Comparison of ENCODE assay signal across 1 cellular context in the genomic region with DNA sequence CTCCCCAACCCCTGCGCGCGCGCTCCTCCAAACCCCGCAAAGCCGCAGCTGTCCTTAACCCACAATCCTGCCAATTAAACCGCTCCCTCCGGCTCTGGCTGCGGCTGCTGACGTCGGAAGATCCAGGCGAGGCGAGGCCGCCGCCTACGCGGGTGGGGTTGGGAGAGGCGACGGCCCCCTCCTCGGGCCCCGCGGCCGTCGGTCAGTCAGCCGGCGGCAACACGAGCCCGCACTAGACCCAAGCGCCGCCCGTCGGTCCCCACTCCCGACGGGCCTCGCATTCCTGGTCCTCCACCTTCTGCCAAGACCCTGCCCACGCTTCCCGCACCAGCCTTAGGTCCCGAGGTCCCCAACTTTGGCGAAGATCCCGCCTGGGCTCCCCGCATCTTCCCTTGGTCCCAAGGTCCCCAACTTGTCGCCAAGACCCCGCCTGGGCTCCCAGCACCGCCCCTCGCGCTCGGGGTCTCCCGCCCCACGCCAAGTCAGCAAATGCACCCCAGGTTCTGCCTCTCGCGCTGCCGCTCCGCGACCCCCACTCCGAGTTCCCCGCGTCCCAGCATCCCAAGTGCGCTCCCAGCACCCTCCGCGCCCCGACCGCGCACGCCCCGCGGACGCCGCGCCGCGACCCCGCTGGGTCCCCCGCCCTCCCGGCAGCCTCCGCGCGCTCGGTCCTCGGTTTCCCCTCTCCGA.
A peak's percentile ranks its signal among the peaks of the same experiment; 100 is the strongest.
TF ChIP-seq lines count a peak whose summit lies in the region.

No MANE protein-coding gene starts in this region.

TF ChIP-seq in HEK293, 187 proteins besides CTCF, POLR2A, EP300 and RAD21 (continued from another document and continues in another):
- TF ChIP-seq, protein P1, sequence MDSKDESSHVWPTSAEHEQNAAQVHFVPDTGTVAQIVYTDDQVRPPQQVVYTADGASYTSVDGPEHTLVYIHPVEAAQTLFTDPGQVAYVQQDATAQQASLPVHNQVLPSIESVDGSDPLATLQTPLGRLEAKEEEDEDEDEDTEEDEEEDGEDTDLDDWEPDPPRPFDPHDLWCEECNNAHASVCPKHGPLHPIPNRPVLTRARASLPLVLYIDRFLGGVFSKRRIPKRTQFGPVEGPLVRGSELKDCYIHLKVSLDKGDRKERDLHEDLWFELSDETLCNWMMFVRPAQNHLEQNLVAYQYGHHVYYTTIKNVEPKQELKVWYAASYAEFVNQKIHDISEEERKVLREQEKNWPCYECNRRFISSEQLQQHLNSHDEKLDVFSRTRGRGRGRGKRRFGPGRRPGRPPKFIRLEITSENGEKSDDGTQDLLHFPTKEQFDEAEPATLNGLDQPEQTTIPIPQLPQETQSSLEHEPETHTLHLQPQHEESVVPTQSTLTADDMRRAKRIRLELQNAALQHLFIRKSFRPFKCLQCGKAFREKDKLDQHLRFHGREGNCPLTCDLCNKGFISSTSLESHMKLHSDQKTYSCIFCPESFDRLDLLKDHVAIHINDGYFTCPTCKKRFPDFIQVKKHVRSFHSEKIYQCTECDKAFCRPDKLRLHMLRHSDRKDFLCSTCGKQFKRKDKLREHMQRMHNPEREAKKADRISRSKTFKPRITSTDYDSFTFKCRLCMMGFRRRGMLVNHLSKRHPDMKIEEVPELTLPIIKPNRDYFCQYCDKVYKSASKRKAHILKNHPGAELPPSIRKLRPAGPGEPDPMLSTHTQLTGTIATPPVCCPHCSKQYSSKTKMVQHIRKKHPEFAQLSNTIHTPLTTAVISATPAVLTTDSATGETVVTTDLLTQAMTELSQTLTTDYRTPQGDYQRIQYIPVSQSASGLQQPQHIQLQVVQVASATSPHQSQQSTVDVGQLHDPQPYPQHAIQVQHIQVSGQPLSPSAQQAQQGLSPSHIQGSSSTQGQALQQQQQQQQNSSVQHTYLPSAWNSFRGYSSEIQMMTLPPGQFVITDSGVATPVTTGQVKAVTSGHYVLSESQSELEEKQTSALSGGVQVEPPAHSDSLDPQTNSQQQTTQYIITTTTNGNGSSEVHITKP (tag by site-specific recombination; IDR thresholded peaks at IDR 0.05), result no peak
- TF ChIP-seq REPIN1 (tag by site-specific recombination; IDR thresholded peaks at IDR 0.05; ENCODE audit: low read depth) (no peak), SP7 (tag by site-specific recombination; IDR thresholded peaks at IDR 0.05) (0 out of 2 replicates have a peak, but pooled peaks have one; percentile 13), ZNF433 (tag by site-specific recombination; IDR thresholded peaks at IDR 0.05; ENCODE audit: low read depth) (no peak), ZNF610 (tag by site-specific recombination; IDR thresholded peaks at IDR 0.05; ENCODE audit: borderline replicate concordance) (no peak), ZNF701 (tag by site-specific recombination; IDR thresholded peaks at IDR 0.05) (no peak), ZNF157 (tag by site-specific recombination; IDR thresholded peaks at IDR 0.05) (no peak), ZFHX2 (tag by site-specific recombination; conservative IDR thresholded peaks at IDR 0.05) (peak; percentile 68), ZNF626 (tag by site-specific recombination; IDR thresholded peaks at IDR 0.05) (no peak), ZNF830 (tag by site-specific recombination; IDR thresholded peaks at IDR 0.05; ENCODE audit: low read depth) (no peak), ZNF501 (tag by site-specific recombination; IDR thresholded peaks at IDR 0.05) (no peak), ZNF311 (tag by site-specific recombination; IDR thresholded peaks at IDR 0.05; ENCODE audit: borderline replicate concordance) (no peak), ZNF777 (tag by site-specific recombination; IDR thresholded peaks at IDR 0.05; ENCODE audit: borderline replicate concordance) (peak; percentile 71; the same call in 1 of the 2 replicates), HOXD13 (CRISPR knock-in tag; IDR thresholded peaks at IDR 0.05; ENCODE audit: borderline replicate concordance) (no peak), ZNF426 (tag by site-specific recombination; IDR thresholded peaks at IDR 0.05) (no peak), ZNF623 (tag by site-specific recombination; IDR thresholded peaks at IDR 0.05) (no peak), ZNF23 (tag by site-specific recombination; IDR thresholded peaks at IDR 0.05; ENCODE audit: borderline replicate concordance) (no peak), SCRT2 (tag by site-specific recombination; IDR thresholded peaks at IDR 0.05) (no peak), GLIS2 (tag by site-specific recombination; IDR thresholded peaks at IDR 0.05) (peak; percentile 66), ZNF10 (tag by site-specific recombination; IDR thresholded peaks at IDR 0.05) (no peak), ZBTB21 (tag by site-specific recombination; IDR thresholded peaks at IDR 0.05) (no peak), ZNF266 (tag by site-specific recombination; IDR thresholded peaks at IDR 0.05; ENCODE audit: low read depth) (no peak), ZEB2 (tag by site-specific recombination; IDR thresholded peaks at IDR 0.05) (peak; percentile 24; the same call in 1 of the 2 replicates), ZNF175 (tag by site-specific recombination; IDR thresholded peaks at IDR 0.05) (no peak), ZNF510 (tag by site-specific recombination; IDR thresholded peaks at IDR 0.05; ENCODE audit: insufficient replicate concordance) (no peak), ZNF292 (tag by site-specific recombination; IDR thresholded peaks at IDR 0.05; ENCODE audit: borderline replicate concordance, low read depth) (no peak), ZFP41 (tag by site-specific recombination; IDR thresholded peaks at IDR 0.05; ENCODE audit: borderline replicate concordance) (no peak), ZNF561 (tag by site-specific recombination; IDR thresholded peaks at IDR 0.05; ENCODE audit: borderline replicate concordance) (no peak), ZNF354C (tag by site-specific recombination; IDR thresholded peaks at IDR 0.05; ENCODE audit: borderline replicate concordance, low read depth) (no peak), KLF9 (tag by site-specific recombination; IDR thresholded peaks at IDR 0.05; ENCODE audit: low read depth) (no peak), BCL11A (tag by site-specific recombination; IDR thresholded peaks at IDR 0.05; ENCODE audit: low read depth) (no peak)
- TF ChIP-seq, protein P2, sequence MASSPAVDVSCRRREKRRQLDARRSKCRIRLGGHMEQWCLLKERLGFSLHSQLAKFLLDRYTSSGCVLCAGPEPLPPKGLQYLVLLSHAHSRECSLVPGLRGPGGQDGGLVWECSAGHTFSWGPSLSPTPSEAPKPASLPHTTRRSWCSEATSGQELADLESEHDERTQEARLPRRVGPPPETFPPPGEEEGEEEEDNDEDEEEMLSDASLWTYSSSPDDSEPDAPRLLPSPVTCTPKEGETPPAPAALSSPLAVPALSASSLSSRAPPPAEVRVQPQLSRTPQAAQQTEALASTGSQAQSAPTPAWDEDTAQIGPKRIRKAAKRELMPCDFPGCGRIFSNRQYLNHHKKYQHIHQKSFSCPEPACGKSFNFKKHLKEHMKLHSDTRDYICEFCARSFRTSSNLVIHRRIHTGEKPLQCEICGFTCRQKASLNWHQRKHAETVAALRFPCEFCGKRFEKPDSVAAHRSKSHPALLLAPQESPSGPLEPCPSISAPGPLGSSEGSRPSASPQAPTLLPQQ (tag by site-specific recombination; IDR thresholded peaks at IDR 0.05), result no peak
- TF ChIP-seq, protein P3, sequence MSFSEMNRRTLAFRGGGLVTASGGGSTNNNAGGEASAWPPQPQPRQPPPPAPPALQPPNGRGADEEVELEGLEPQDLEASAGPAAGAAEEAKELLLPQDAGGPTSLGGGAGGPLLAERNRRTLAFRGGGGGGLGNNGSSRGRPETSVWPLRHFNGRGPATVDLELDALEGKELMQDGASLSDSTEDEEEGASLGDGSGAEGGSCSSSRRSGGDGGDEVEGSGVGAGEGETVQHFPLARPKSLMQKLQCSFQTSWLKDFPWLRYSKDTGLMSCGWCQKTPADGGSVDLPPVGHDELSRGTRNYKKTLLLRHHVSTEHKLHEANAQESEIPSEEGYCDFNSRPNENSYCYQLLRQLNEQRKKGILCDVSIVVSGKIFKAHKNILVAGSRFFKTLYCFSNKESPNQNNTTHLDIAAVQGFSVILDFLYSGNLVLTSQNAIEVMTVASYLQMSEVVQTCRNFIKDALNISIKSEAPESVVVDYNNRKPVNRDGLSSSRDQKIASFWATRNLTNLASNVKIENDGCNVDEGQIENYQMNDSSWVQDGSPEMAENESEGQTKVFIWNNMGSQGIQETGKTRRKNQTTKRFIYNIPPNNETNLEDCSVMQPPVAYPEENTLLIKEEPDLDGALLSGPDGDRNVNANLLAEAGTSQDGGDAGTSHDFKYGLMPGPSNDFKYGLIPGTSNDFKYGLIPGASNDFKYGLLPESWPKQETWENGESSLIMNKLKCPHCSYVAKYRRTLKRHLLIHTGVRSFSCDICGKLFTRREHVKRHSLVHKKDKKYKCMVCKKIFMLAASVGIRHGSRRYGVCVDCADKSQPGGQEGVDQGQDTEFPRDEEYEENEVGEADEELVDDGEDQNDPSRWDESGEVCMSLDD (tag by site-specific recombination; IDR thresholded peaks at IDR 0.05), result no peak; the same call in 1 of the 2 replicates
- TF ChIP-seq, protein P4, sequence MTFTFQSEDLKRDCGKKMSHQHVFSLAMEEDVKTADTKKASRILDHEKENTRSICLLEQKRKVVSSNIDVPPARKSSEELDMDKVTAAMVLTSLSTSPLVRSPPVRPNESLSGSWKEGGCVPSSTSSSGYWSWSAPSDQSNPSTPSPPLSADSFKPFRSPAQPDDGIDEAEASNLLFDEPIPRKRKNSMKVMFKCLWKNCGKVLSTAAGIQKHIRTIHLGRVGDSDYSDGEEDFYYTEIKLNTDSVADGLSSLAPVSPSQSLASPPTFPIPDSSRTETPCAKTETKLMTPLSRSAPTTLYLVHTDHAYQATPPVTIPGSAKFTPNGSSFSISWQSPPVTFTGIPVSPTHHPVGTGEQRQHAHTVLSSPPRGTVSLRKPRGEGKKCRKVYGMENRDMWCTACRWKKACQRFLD (tag by site-specific recombination; IDR thresholded peaks at IDR 0.05), result no peak
- TF ChIP-seq, protein P5, sequence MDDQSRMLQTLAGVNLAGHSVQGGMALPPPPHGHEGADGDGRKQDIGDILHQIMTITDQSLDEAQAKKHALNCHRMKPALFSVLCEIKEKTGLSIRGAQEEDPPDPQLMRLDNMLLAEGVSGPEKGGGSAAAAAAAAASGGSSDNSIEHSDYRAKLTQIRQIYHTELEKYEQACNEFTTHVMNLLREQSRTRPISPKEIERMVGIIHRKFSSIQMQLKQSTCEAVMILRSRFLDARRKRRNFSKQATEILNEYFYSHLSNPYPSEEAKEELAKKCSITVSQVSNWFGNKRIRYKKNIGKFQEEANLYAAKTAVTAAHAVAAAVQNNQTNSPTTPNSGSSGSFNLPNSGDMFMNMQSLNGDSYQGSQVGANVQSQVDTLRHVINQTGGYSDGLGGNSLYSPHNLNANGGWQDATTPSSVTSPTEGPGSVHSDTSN (CRISPR knock-in tag; IDR thresholded peaks at IDR 0.05), result no peak
- TF ChIP-seq, protein P6, sequence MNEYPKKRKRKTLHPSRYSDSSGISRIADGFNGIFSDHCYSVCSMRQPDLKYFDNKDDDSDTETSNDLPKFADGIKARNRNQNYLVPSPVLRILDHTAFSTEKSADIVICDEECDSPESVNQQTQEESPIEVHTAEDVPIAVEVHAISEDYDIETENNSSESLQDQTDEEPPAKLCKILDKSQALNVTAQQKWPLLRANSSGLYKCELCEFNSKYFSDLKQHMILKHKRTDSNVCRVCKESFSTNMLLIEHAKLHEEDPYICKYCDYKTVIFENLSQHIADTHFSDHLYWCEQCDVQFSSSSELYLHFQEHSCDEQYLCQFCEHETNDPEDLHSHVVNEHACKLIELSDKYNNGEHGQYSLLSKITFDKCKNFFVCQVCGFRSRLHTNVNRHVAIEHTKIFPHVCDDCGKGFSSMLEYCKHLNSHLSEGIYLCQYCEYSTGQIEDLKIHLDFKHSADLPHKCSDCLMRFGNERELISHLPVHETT (tag by site-specific recombination; IDR thresholded peaks at IDR 0.05), result no peak
- TF ChIP-seq, protein P7, sequence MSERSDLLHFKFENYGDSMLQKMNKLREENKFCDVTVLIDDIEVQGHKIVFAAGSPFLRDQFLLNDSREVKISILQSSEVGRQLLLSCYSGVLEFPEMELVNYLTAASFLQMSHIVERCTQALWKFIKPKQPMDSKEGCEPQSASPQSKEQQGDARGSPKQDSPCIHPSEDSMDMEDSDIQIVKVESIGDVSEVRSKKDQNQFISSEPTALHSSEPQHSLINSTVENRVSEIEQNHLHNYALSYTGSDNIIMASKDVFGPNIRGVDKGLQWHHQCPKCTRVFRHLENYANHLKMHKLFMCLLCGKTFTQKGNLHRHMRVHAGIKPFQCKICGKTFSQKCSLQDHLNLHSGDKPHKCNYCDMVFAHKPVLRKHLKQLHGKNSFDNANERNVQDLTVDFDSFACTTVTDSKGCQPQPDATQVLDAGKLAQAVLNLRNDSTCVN (tag by site-specific recombination; optimal IDR thresholded peaks at IDR 0.05), result peak; percentile 51
- TF ChIP-seq, protein P8, sequence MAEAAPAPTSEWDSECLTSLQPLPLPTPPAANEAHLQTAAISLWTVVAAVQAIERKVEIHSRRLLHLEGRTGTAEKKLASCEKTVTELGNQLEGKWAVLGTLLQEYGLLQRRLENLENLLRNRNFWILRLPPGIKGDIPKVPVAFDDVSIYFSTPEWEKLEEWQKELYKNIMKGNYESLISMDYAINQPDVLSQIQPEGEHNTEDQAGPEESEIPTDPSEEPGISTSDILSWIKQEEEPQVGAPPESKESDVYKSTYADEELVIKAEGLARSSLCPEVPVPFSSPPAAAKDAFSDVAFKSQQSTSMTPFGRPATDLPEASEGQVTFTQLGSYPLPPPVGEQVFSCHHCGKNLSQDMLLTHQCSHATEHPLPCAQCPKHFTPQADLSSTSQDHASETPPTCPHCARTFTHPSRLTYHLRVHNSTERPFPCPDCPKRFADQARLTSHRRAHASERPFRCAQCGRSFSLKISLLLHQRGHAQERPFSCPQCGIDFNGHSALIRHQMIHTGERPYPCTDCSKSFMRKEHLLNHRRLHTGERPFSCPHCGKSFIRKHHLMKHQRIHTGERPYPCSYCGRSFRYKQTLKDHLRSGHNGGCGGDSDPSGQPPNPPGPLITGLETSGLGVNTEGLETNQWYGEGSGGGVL (tag by site-specific recombination; IDR thresholded peaks at IDR 0.05), result peak; percentile 57
- TF ChIP-seq, protein P9, sequence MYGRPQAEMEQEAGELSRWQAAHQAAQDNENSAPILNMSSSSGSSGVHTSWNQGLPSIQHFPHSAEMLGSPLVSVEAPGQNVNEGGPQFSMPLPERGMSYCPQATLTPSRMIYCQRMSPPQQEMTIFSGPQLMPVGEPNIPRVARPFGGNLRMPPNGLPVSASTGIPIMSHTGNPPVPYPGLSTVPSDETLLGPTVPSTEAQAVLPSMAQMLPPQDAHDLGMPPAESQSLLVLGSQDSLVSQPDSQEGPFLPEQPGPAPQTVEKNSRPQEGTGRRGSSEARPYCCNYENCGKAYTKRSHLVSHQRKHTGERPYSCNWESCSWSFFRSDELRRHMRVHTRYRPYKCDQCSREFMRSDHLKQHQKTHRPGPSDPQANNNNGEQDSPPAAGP (tag by site-specific recombination; IDR thresholded peaks at IDR 0.05), result no peak
- TF ChIP-seq, protein P10, sequence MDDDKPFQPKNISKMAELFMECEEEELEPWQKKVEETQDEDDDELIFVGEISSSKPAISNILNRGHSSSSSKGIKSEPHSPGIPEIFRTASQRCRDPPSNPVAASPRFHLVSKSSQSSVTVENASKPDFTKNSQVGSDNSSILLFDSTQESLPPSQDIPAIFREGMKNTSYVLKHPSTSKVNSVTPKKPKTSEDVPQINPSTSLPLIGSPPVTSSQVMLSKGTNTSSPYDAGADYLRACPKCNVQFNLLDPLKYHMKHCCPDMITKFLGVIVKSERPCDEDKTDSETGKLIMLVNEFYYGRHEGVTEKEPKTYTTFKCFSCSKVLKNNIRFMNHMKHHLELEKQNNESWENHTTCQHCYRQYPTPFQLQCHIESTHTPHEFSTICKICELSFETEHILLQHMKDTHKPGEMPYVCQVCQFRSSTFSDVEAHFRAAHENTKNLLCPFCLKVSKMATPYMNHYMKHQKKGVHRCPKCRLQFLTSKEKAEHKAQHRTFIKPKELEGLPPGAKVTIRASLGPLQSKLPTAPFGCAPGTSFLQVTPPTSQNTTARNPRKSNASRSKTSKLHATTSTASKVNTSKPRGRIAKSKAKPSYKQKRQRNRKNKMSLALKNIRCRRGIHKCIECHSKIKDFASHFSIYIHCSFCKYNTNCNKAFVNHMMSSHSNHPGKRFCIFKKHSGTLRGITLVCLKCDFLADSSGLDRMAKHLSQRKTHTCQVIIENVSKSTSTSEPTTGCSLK (tag by site-specific recombination; IDR thresholded peaks at IDR 0.05), result no peak
